Comparison of ENCODE assay signal across 14 cellular contexts in genomic region chr10:22625511-22626288, GRCh38.
DNase-seq lines count a peak whose midpoint lies in the region; ATAC-seq and TF ChIP-seq lines count a peak whose summit lies in the region.
"Had no signal": no experiment of that assay in that cellular context is flagged by ENCODE, and none has a peak within 500 bp of the region (broad histone marks: within the 10 kb centered on the region; RNA-seq: fewer than 3 reads in every experiment).

No MANE protein-coding gene starts in this region.

- H3K79me2 ChIP-seq in fibroblast of lung (ENCODE audit: control insufficient read depth, insufficient read depth, low read length), result peaks cover 30% of the 10 kb centered on the region

- H3K9me3 Mint-ChIP-seq in activated T-cell treated with anti-CD3 and anti-CD28 coated beads, Interleukin-2, amount 50 U/mL, for 4 hours, result no peaks in the 10 kb centered on the region
- H3K9me3 Mint-ChIP-seq in stimulated activated naive CD8-positive, alpha-beta T cell treated with anti-CD3 and anti-CD28 coated beads, Interleukin-15, amount 100 ng/mL, for 72 hours, result no peaks in the 10 kb centered on the region

- H4K20me1 ChIP-seq in fibroblast of lung (ENCODE audit: control insufficient read depth, extremely low read depth, insufficient read depth, low read length), result no peaks in the 10 kb centered on the region

- peak overlapping the region; percentile 37 for H3K4me3 Mint-ChIP-seq in activated T-cell treated with anti-CD3 and anti-CD28 coated beads, Interleukin-2, amount 50 U/mL, for 4 hours
- peak overlapping the region; percentile 30 to 71 for H3K4me3 Mint-ChIP-seq in stimulated activated naive CD8-positive, alpha-beta T cell treated with anti-CD3 and anti-CD28 coated beads, Interleukin-15, amount 100 ng/mL, for 72 hours

- H3K4me1 ChIP-seq in fibroblast of lung (ENCODE audit: control insufficient read depth, extremely low read depth, insufficient read depth, low read length) (peaks cover 35% of the 10 kb centered on the region), tibial artery (peaks cover 0 to 71% (median 15%) of the 10 kb centered on the region in 4 donors)
- H3K4me1 ChIP-seq: uterus had no signal

- H3K4me3 ChIP-seq in fibroblast of lung (replicated peaks in 1 of 4; ENCODE audit: control extremely low read depth in 1 of 4, insufficient read depth in 1 of 4, low read depth in 3 of 4, low read length in 4 of 4) (no peak overlapping the region), tibial artery (no peak overlapping the region)
- H3K4me3 ChIP-seq: uterus had no signal

- H3K4me2 ChIP-seq in fibroblast of lung (ENCODE audit: extremely low read depth, insufficient read depth, low read length), result no peak overlapping the region

- H3K9me3 ChIP-seq in fibroblast of lung (ENCODE audit: control insufficient read depth, insufficient read depth, low read depth, low read length) (no peaks in the 10 kb centered on the region), tibial artery (no peaks in the 10 kb centered on the region)
- H3K9me3 ChIP-seq: uterus had no signal

- intact Hi-C loops in tibial artery (cut with DNase I; ENCODE audit: low total_unique reads), result no loop called here

- no peaks in the 10 kb centered on the region for H3K36me3 ChIP-seq in fibroblast of lung (ENCODE audit: control insufficient read depth, insufficient read depth, low read length)
- no peaks in the 10 kb centered on the region for H3K36me3 ChIP-seq in tibial artery
- H3K36me3 ChIP-seq: uterus had no signal

- H3K27ac ChIP-seq in fibroblast of lung (ENCODE audit: insufficient read depth, low read length) (no peak overlapping the region), tibial artery (no peak overlapping the region)

- ATAC-seq in activated T-cell treated with anti-CD3 and anti-CD28 coated beads, Interleukin-2, amount 50 U/mL, for 4 hours, result no peak
- ATAC-seq in SK-N-SH treated with all-trans-retinoic acid at 6 μM for 48 hours, result peak; percentile 52
- no peak for ATAC-seq in stimulated activated naive CD8-positive, alpha-beta T cell treated with anti-CD3 and anti-CD28 coated beads, Interleukin-15, amount 100 ng/mL, for 72 hours
- ATAC-seq in HG03571 (IDR thresholded peaks at IDR 0.05; ENCODE audit: unreplicated experiment), result no peak

- peaks cover 8% of the 10 kb centered on the region for H3K36me3 Mint-ChIP-seq in activated T-cell treated with anti-CD3 and anti-CD28 coated beads, Interleukin-2, amount 50 U/mL, for 4 hours (ENCODE audit: insufficient read depth)

- TF ChIP-seq CTCF in fibroblast of lung (conservative IDR thresholded peaks at IDR 0.05 in 1 of 2, IDR thresholded peaks at IDR 0.05 in 1 of 2; ENCODE audit: low read depth in 1 of 2, low read length in 2 of 2) (no peak), tibial artery (IDR thresholded peaks at IDR 0.05) (no peak)

- H3K27ac Mint-ChIP-seq in stimulated activated naive CD8-positive, alpha-beta T cell treated with anti-CD3 and anti-CD28 coated beads, Interleukin-15, amount 100 ng/mL, for 72 hours, result peak overlapping the region in 1 of 2 donors; percentile 83

- H3K4me1 Mint-ChIP-seq in activated T-cell treated with anti-CD3 and anti-CD28 coated beads, Interleukin-2, amount 50 U/mL, for 4 hours (ENCODE audit: low read depth), result peaks cover 95% of the 10 kb centered on the region
- peaks cover 93% of the 10 kb centered on the region for H3K4me1 Mint-ChIP-seq in stimulated activated naive CD8-positive, alpha-beta T cell treated with anti-CD3 and anti-CD28 coated beads, Interleukin-15, amount 100 ng/mL, for 72 hours

- no peak overlapping the region for H3K9ac ChIP-seq in fibroblast of lung (ENCODE audit: insufficient read depth, low read length)

- H2AFZ ChIP-seq in fibroblast of lung (ENCODE audit: low read length), result no peak overlapping the region

- H3K27me3 ChIP-seq in fibroblast of lung (ENCODE audit: control insufficient read depth, insufficient read depth, low read length) (no peaks in the 10 kb centered on the region), tibial artery (no peaks in the 10 kb centered on the region)
- H3K27me3 ChIP-seq: uterus had no signal

- no peaks in the 10 kb centered on the region for H3K27me3 Mint-ChIP-seq in activated T-cell treated with anti-CD3 and anti-CD28 coated beads, Interleukin-2, amount 50 U/mL, for 4 hours (ENCODE audit: low read depth)
- no peaks in the 10 kb centered on the region for H3K27me3 Mint-ChIP-seq in stimulated activated naive CD8-positive, alpha-beta T cell treated with anti-CD3 and anti-CD28 coated beads, Interleukin-15, amount 100 ng/mL, for 72 hours

- DNase-seq in activated T-cell treated with anti-CD3 and anti-CD28 coated beads, Interleukin-2, amount 50 U/mL, for 4 hours, result no peak
- no peak for DNase-seq in activated T-cell treated with anti-CD3 and anti-CD28 coated beads, Interleukin-2, amount 50 U/mL, for 48 hours
- DNase-seq in fibroblast of lung (ENCODE audit: low read depth in 2 of 2) (peak; percentile 16 to 60), tibial artery (no peak), DMS114 treated with DMSO at 0.1 percent for 48 hours (lab: John Stamatoyannopoulos, UW; ENCODE audit: unreplicated experiment) (no peak)
- DNase-seq in stimulated activated naive CD8-positive, alpha-beta T cell treated with anti-CD3 and anti-CD28 coated beads, Interleukin-15, amount 100 ng/mL, for 72 hours, result no peak
- DNase-seq: AML-193; effector CD4-positive, alpha-beta T cell; hippocampal formation; NCI-H446; stimulated activated CD4-positive, alpha-beta T cell treated with anti-CD3 and anti-CD28 coated beads, Interleukin-4, amount 100 ng/mL, for 24 hours; uterus had no signal

TF ChIP-seq in SK-N-SH treated with all-trans-retinoic acid at 6 μM for 48 hours, 23 proteins besides CTCF, POLR2A, EP300 and RAD21:
- no peak for TF ChIP-seq SNAI2 (CRISPR knock-in tag; IDR thresholded peaks at IDR 0.05)
- TF ChIP-seq TOX (CRISPR knock-in tag; IDR thresholded peaks at IDR 0.05; ENCODE audit: borderline replicate concordance), result no peak
- TF ChIP-seq ZC3H10 (CRISPR knock-in tag; IDR thresholded peaks at IDR 0.05), result no peak
- no peak for TF ChIP-seq ZNF70 (CRISPR knock-in tag; IDR thresholded peaks at IDR 0.05)
- no peak for TF ChIP-seq GLIS3 (CRISPR knock-in tag; IDR thresholded peaks at IDR 0.05)
- TF ChIP-seq PATZ1 (CRISPR knock-in tag; IDR thresholded peaks at IDR 0.05; ENCODE audit: borderline replicate concordance), result no peak
- no peak for TF ChIP-seq PPARA (CRISPR knock-in tag; IDR thresholded peaks at IDR 0.05; ENCODE audit: borderline replicate concordance)
- no peak for TF ChIP-seq ESRRG (CRISPR knock-in tag; IDR thresholded peaks at IDR 0.05)
- no peak for TF ChIP-seq TSHZ2 (CRISPR knock-in tag; IDR thresholded peaks at IDR 0.05)
- no peak for TF ChIP-seq POU6F1 (CRISPR knock-in tag; IDR thresholded peaks at IDR 0.05; ENCODE audit: borderline replicate concordance, low read depth)
- TF ChIP-seq ZNF8 (CRISPR knock-in tag; IDR thresholded peaks at IDR 0.05), result no peak

Comparison
In these comparisons a context has a peak if more than half of its experiments do, and no peak if none do; other contexts are left out.
1. DNase-seq: peak in fibroblast of lung (2 of 2); none in activated T-cell treated with anti-CD3 and anti-CD28 coated beads, Interleukin-2, amount 50 U/mL, for 4 hours (single experiment), activated T-cell treated with anti-CD3 and anti-CD28 coated beads, Interleukin-2, amount 50 U/mL, for 48 hours (0 of 2), stimulated activated naive CD8-positive, alpha-beta T cell treated with anti-CD3 and anti-CD28 coated beads, Interleukin-15, amount 100 ng/mL, for 72 hours (0 of 2), tibial artery (0 of 2) and DMS114 treated with DMSO at 0.1 percent for 48 hours (single experiment).